Comparison of ENCODE assay signal across 17 cellular contexts in genomic region chr12:50415899-50416479, GRCh38. TPM values are rescaled to one million over a fixed set of nuclear protein-coding genes. Genes with fewer than 3 reads are reported as not detected.
A peak's percentile ranks its signal among the peaks of the same experiment; 100 is the strongest.
DNase-seq lines count a peak whose midpoint lies in the region; ATAC-seq, FAIRE-seq and TF ChIP-seq lines count a peak whose summit lies in the region.
"Had no signal": no experiment of that assay in that cellular context is flagged by ENCODE, and none has a peak within 500 bp of the region (broad histone marks: within the 10 kb centered on the region; RNA-seq: fewer than 3 reads in every experiment).

No MANE protein-coding gene starts in this region.

- CTCF ChIA-PET in activated naive CD4-positive, alpha-beta T cell treated with anti-CD3 and anti-CD28 coated beads, Interleukin-2, amount 10 ng/mL, durations not matched to agents 7 days and 5 days (lab: Charles Lee) = no interaction called here
- CTCF ChIA-PET in activated CD8-positive, alpha-beta T cell treated with anti-CD3 and anti-CD28 coated beads, Interleukin-2, amount 10 ng/mL, durations not matched to agents 7 days and 5 days (lab: Charles Lee) = no interaction called here

- no peaks in the 10 kb centered on the region for H3K27me3 Mint-ChIP-seq in activated naive CD4-positive, alpha-beta T cell treated with anti-CD3 and anti-CD28 coated beads, Interleukin-2, amount 10 ng/mL, durations not matched to agents 7 days and 5 days
- no peaks in the 10 kb centered on the region for H3K27me3 Mint-ChIP-seq in activated CD8-positive, alpha-beta T cell treated with anti-CD3 and anti-CD28 coated beads, Interleukin-2, amount 10 ng/mL, durations not matched to agents 7 days and 5 days (ENCODE audit: low read depth)

- peak overlapping the region; percentile 19 for H3K27ac Mint-ChIP-seq in activated naive CD4-positive, alpha-beta T cell treated with anti-CD3 and anti-CD28 coated beads, Interleukin-2, amount 10 ng/mL, durations not matched to agents 7 days and 5 days
- H3K27ac Mint-ChIP-seq in activated naive CD4-positive, alpha-beta T cell treated with anti-CD3 and anti-CD28 coated beads, Interleukin-2, amount 50 U/mL, for 72 hours = no peak overlapping the region
- H3K27ac Mint-ChIP-seq in activated CD8-positive, alpha-beta T cell treated with anti-CD3 and anti-CD28 coated beads, Interleukin-2, amount 10 ng/mL, durations not matched to agents 7 days and 5 days = no peak overlapping the region
- H3K27ac Mint-ChIP-seq in stimulated activated effector memory CD8-positive, alpha-beta T cell treated with anti-CD3 and anti-CD28 coated beads, Interleukin-12 subunit alpha, Interleukin-12 subunit beta, amount 100 ng/mL, for 72 hours = peak overlapping the region; percentile 20

- H3K4me1 Mint-ChIP-seq in activated naive CD4-positive, alpha-beta T cell treated with anti-CD3 and anti-CD28 coated beads, Interleukin-2, amount 10 ng/mL, durations not matched to agents 7 days and 5 days = peaks cover 17% of the 10 kb centered on the region
- H3K4me1 Mint-ChIP-seq in activated CD8-positive, alpha-beta T cell treated with anti-CD3 and anti-CD28 coated beads, Interleukin-2, amount 10 ng/mL, durations not matched to agents 7 days and 5 days (ENCODE audit: low read depth) = peaks cover 6% of the 10 kb centered on the region
- H3K4me1 Mint-ChIP-seq in stimulated activated effector memory CD8-positive, alpha-beta T cell treated with anti-CD3 and anti-CD28 coated beads, Interleukin-12 subunit alpha, Interleukin-12 subunit beta, amount 100 ng/mL, for 72 hours = peaks cover 23% of the 10 kb centered on the region

- no peak overlapping the region for H3K4me3 Mint-ChIP-seq in activated naive CD4-positive, alpha-beta T cell treated with anti-CD3 and anti-CD28 coated beads, Interleukin-2, amount 10 ng/mL, durations not matched to agents 7 days and 5 days
- no peak overlapping the region for H3K4me3 Mint-ChIP-seq in activated CD8-positive, alpha-beta T cell treated with anti-CD3 and anti-CD28 coated beads, Interleukin-2, amount 10 ng/mL, durations not matched to agents 7 days and 5 days
- H3K4me3 Mint-ChIP-seq in stimulated activated effector memory CD8-positive, alpha-beta T cell treated with anti-CD3 and anti-CD28 coated beads, Interleukin-12 subunit alpha, Interleukin-12 subunit beta, amount 100 ng/mL, for 72 hours = no peak overlapping the region

- no peaks in the 10 kb centered on the region for H3K9me3 Mint-ChIP-seq in activated naive CD4-positive, alpha-beta T cell treated with anti-CD3 and anti-CD28 coated beads, Interleukin-2, amount 10 ng/mL, durations not matched to agents 7 days and 5 days
- H3K9me3 Mint-ChIP-seq in activated naive CD4-positive, alpha-beta T cell treated with anti-CD3 and anti-CD28 coated beads, Interleukin-2, amount 50 U/mL, for 72 hours = no peaks in the 10 kb centered on the region
- no peaks in the 10 kb centered on the region for H3K9me3 Mint-ChIP-seq in activated CD8-positive, alpha-beta T cell treated with anti-CD3 and anti-CD28 coated beads, Interleukin-2, amount 10 ng/mL, durations not matched to agents 7 days and 5 days (ENCODE audit: insufficient read depth)
- H3K9me3 Mint-ChIP-seq in stimulated activated effector memory CD8-positive, alpha-beta T cell treated with anti-CD3 and anti-CD28 coated beads, Interleukin-12 subunit alpha, Interleukin-12 subunit beta, amount 100 ng/mL, for 72 hours = no peaks in the 10 kb centered on the region

- FAIRE-seq in H54 (lab: Jason Lieb, UNC) = no peak
- FAIRE-seq: A549, GM18507, RCC 7860 had no signal

- ATAC-seq in activated naive CD4-positive, alpha-beta T cell treated with anti-CD3 and anti-CD28 coated beads, Interleukin-2, amount 50 U/mL, for 72 hours = no peak
- no peak for ATAC-seq in activated CD8-positive, alpha-beta T cell treated with anti-CD3 and anti-CD28 coated beads, Interleukin-2, amount 10 ng/mL, durations not matched to agents 7 days and 5 days
- ATAC-seq in stimulated activated effector memory CD8-positive, alpha-beta T cell treated with anti-CD3 and anti-CD28 coated beads, Interleukin-12 subunit alpha, Interleukin-12 subunit beta, amount 100 ng/mL, for 72 hours = no peak
- ATAC-seq in GM18907 (IDR thresholded peaks at IDR 0.05; ENCODE audit: unreplicated experiment) = no peak
- ATAC-seq: A549 had no signal

- no peak for TF ChIP-seq POLR2A in H54 (IDR thresholded peaks at IDR 0.05; ENCODE audit: low read depth, low read length)

- TF ChIP-seq CTCF in fibroblast of villous mesenchyme (IDR thresholded peaks at IDR 0.05; ENCODE audit: insufficient read depth, low read depth, low read length) = no peak

- POLR2A ChIA-PET in activated CD8-positive, alpha-beta T cell treated with anti-CD3 and anti-CD28 coated beads, Interleukin-2, amount 10 ng/mL, durations not matched to agents 7 days and 5 days (lab: Charles Lee) = no interaction called here

- peaks cover 19% of the 10 kb centered on the region for H3K36me3 Mint-ChIP-seq in activated naive CD4-positive, alpha-beta T cell treated with anti-CD3 and anti-CD28 coated beads, Interleukin-2, amount 10 ng/mL, durations not matched to agents 7 days and 5 days
- peaks cover 4 to 9% of the 10 kb centered on the region in 2 donors for H3K36me3 Mint-ChIP-seq in activated naive CD4-positive, alpha-beta T cell treated with anti-CD3 and anti-CD28 coated beads, Interleukin-2, amount 50 U/mL, for 72 hours
- H3K36me3 Mint-ChIP-seq in activated CD8-positive, alpha-beta T cell treated with anti-CD3 and anti-CD28 coated beads, Interleukin-2, amount 10 ng/mL, durations not matched to agents 7 days and 5 days (ENCODE audit: low read depth) = peaks cover 14% of the 10 kb centered on the region
- H3K36me3 Mint-ChIP-seq in stimulated activated effector memory CD8-positive, alpha-beta T cell treated with anti-CD3 and anti-CD28 coated beads, Interleukin-12 subunit alpha, Interleukin-12 subunit beta, amount 100 ng/mL, for 72 hours = peaks cover 45% of the 10 kb centered on the region

- no peak overlapping the region for H3K4me3 ChIP-seq in fibroblast of villous mesenchyme (ENCODE audit: low read depth, low read length)
- H3K4me3 ChIP-seq: A549, MG63 had no signal

- DNase-seq in activated naive CD4-positive, alpha-beta T cell treated with anti-CD3 and anti-CD28 coated beads, Interleukin-2, amount 10 ng/mL, durations not matched to agents 7 days and 5 days = no peak
- DNase-seq in activated naive CD4-positive, alpha-beta T cell treated with anti-CD3 and anti-CD28 coated beads, Interleukin-2, amount 50 U/mL, for 72 hours (ENCODE audit: low spot score in 2 of 2) = no peak
- DNase-seq in activated CD8-positive, alpha-beta T cell treated with anti-CD3 and anti-CD28 coated beads, Interleukin-2, amount 10 ng/mL, durations not matched to agents 7 days and 5 days = peak; percentile 7
- DNase-seq in fibroblast of villous mesenchyme (ENCODE audit: low read depth) = peak; percentile 32
- DNase-seq in stimulated activated effector memory CD8-positive, alpha-beta T cell treated with anti-CD3 and anti-CD28 coated beads, Interleukin-12 subunit alpha, Interleukin-12 subunit beta, amount 100 ng/mL, for 72 hours (ENCODE audit: low spot score in 2 of 2) = no peak
- DNase-seq in H54 (ENCODE audit: insufficient read length, low spot score) = no peak
- no peak for DNase-seq in OCI-M1 (lab: John Stamatoyannopoulos, UW)
- DNase-seq: DMS53, MG63, NCI-H1436 treated with DMSO at 0.1 percent for 48 hours, NCI-H2081, NCI-H510A treated with DMSO at 0.1 percent for 48 hours, SIG-M5 had no signal

RNA-seq across cellular contexts. Expression of gene LARP4, which starts 15.3 kb away (rescaled TPM):
- total RNA-seq in activated naive CD4-positive, alpha-beta T cell treated with anti-CD3 and anti-CD28 coated beads, Interleukin-2, amount 50 U/mL, for 72 hours = 10 to 100 TPM; 52.3 to 58.9 TPM
- total RNA-seq in activated CD8-positive, alpha-beta T cell treated with anti-CD3 and anti-CD28 coated beads, Interleukin-2, amount 10 ng/mL, durations not matched to agents 7 days and 5 days = 10 to 100 TPM; 59.2 to 60.1 TPM
- 26.1 and 57.9 TPM in 2 replicates for total RNA-seq in fibroblast of villous mesenchyme

RNA-seq across cellular contexts. Expression of gene FAM186A, which starts 19.6 kb away (rescaled TPM):
- under 1 TPM in 1 of 2 donors, not detected in 1; 0.02 TPM for total RNA-seq in activated naive CD4-positive, alpha-beta T cell treated with anti-CD3 and anti-CD28 coated beads, Interleukin-2, amount 50 U/mL, for 72 hours
- total RNA-seq in activated CD8-positive, alpha-beta T cell treated with anti-CD3 and anti-CD28 coated beads, Interleukin-2, amount 10 ng/mL, durations not matched to agents 7 days and 5 days = not detected
- under 0.01 TPM in 1 of 2 replicates, not detected in the other for total RNA-seq in fibroblast of villous mesenchyme

Comparison
In these comparisons a context has a peak if more than half of its experiments do, and no peak if none do; other contexts are left out.
1. H3K27ac Mint-ChIP-seq: peak in activated naive CD4-positive, alpha-beta T cell treated with anti-CD3 and anti-CD28 coated beads, Interleukin-2, amount 10 ng/mL, durations not matched to agents 7 days and 5 days (single experiment) and stimulated activated effector memory CD8-positive, alpha-beta T cell treated with anti-CD3 and anti-CD28 coated beads, Interleukin-12 subunit alpha, Interleukin-12 subunit beta, amount 100 ng/mL, for 72 hours (single experiment); none in activated naive CD4-positive, alpha-beta T cell treated with anti-CD3 and anti-CD28 coated beads, Interleukin-2, amount 50 U/mL, for 72 hours (0 of 2) and activated CD8-positive, alpha-beta T cell treated with anti-CD3 and anti-CD28 coated beads, Interleukin-2, amount 10 ng/mL, durations not matched to agents 7 days and 5 days (single experiment).
2. DNase-seq: peak in activated CD8-positive, alpha-beta T cell treated with anti-CD3 and anti-CD28 coated beads, Interleukin-2, amount 10 ng/mL, durations not matched to agents 7 days and 5 days (single experiment) and fibroblast of villous mesenchyme (single experiment); none in activated naive CD4-positive, alpha-beta T cell treated with anti-CD3 and anti-CD28 coated beads, Interleukin-2, amount 10 ng/mL, durations not matched to agents 7 days and 5 days (single experiment), activated naive CD4-positive, alpha-beta T cell treated with anti-CD3 and anti-CD28 coated beads, Interleukin-2, amount 50 U/mL, for 72 hours (0 of 2), stimulated activated effector memory CD8-positive, alpha-beta T cell treated with anti-CD3 and anti-CD28 coated beads, Interleukin-12 subunit alpha, Interleukin-12 subunit beta, amount 100 ng/mL, for 72 hours (0 of 2), H54 (single experiment) and OCI-M1 (single experiment).